1 cellular context compared by ENCODE assay signal in genomic region chr22:38315801-38316339, GRCh38.
TF ChIP-seq lines count a peak whose summit lies in the region.

No MANE protein-coding gene starts in this region.

TF ChIP-seq in HEK293, 187 proteins besides CTCF, POLR2A, EP300 and RAD21 (continued from another document):
- TF ChIP-seq BCL6B (tag by site-specific recombination; IDR thresholded peaks at IDR 0.05) (no peak), ZNF404 (tag by site-specific recombination; IDR thresholded peaks at IDR 0.05) (no peak), ZEB2 (tag by site-specific recombination; IDR thresholded peaks at IDR 0.05) (no peak)
